In the genomic region with DNA sequence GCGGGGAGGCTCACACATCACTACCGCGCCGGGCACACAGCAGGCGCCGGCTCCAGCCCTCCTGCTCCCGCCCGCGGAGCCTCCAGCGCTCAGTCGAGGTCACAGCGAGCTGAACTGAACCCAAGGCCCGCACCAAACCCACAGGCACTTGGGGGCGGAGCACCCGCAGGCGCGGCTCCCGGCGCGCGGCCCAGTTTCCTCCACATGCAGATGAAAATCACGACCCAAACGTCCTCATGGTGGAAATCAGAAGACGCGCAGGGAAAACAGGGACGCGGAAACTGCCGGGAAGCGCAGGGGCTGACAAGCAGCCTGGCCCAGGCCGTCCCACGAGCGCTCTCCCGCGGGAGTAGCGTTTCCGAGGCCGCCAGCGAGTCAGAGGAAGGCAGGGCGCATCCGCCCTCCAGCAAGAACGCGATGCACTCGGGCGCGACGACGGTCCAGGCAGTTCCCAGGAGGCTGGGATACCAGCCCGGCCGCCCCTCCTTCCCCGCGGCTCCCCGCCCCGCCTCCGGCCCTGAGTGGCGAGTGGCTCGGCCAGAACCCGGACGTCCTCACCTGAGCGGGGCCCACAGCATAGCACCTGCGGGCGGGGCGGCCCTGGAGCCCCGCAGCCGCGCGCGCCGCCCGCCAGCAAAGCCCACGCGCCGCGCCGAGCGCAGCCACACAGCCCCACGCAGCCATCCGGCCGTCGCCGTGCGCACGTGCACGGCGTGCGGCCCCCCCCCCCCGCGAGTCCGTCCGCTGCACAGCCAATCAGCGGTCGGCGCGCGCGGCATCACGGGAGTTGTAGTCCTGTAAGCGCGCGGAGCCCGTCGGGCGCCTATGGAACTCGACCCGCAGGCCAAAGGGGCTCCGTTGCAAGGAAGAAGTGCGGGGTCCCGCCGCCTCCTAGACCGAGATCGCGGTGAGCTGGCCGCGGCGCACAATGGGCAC, we compare ENCODE assay signal across 8 cellular contexts. TPM values are rescaled to one million over a fixed set of nuclear protein-coding genes. Genes with fewer than 3 reads are reported as not detected.
A peak's percentile ranks its signal among the peaks of the same experiment; 100 is the strongest.
DNase-seq lines count a peak whose midpoint lies in the region; ATAC-seq and TF ChIP-seq lines count a peak whose summit lies in the region.

Gene HDHD5, minus strand, starts transcription at position 710 of the 936 bp plus-strand sequence. Its CDS starts 26 bp downstream, at position 684.

- peak within 1 kb of the TSS; percentile 63 for H3K23ac ChIP-seq in IMR-90 (ENCODE audit: low read depth, low read length)

- peak within 1 kb of the TSS; percentile 32 for H2BK120ac ChIP-seq in IMR-90 (ENCODE audit: low read depth, low read length)

- H3K27me3 Mint-ChIP-seq in Calu3 (ENCODE audit: unreplicated experiment): no peaks in the 10 kb centered on the region

- peak within 1 kb of the TSS; percentile 77 for H4K91ac ChIP-seq in IMR-90 (ENCODE audit: insufficient read depth, low read depth, low read length)

- peak within 1 kb of the TSS; percentile 77 for H3K4ac ChIP-seq in IMR-90 (ENCODE audit: low read depth, low read length)

- intact Hi-C loops in Calu3 (cut with micrococcal nuclease; ENCODE audit: unreplicated experiment) (no loop called here), IMR-90 (cut with micrococcal nuclease) (loop anchor here (1.0 to 2.0 kb wide), 2 partner anchors 12 to 74 kb away; partner anchors contain the start of gene IL17RA)

- peak within 1 kb of the TSS; percentile 82 for H3K14ac ChIP-seq in IMR-90 (replicated peaks; ENCODE audit: low read depth, low read length)

- H3K36me3 ChIP-seq in IMR-90 (ENCODE audit: control insufficient read depth, insufficient read depth, low read length) (no peaks in the 10 kb centered on the region), mucosa of rectum (ENCODE audit: control insufficient read depth in 2 of 2, insufficient read depth in 2 of 2, low read length in 2 of 2) (no peaks in the 10 kb centered on the region)

- peak within 1 kb of the TSS; percentile 17 for H3K18ac ChIP-seq in IMR-90 (ENCODE audit: low read depth, low read length)

- H2BK15ac ChIP-seq in IMR-90 (ENCODE audit: low read depth, low read length): no peak within 1 kb of the TSS; the same call in 2 of the 3 replicates

- peak within 1 kb of the TSS; percentile 96 for H3K4me3 Mint-ChIP-seq in Calu3 (ENCODE audit: low read depth, unreplicated experiment)

- H3K27me3 ChIP-seq in IMR-90 (ENCODE audit: control insufficient read depth, insufficient read depth, low read length) (no peaks in the 10 kb centered on the region), mucosa of rectum (ENCODE audit: control insufficient read depth in 2 of 2, insufficient read depth in 2 of 2, low read length in 2 of 2) (no peaks in the 10 kb centered on the region)

- DNase-seq in Calu3: peak; percentile 88
- DNase-seq in IMR-90: peak; percentile 82
- DNase-seq in OCI-M1 (lab: John Stamatoyannopoulos, UW): peak; percentile 51
- DNase-seq in activated T-cell treated with anti-CD3 and anti-CD28 coated beads, Interleukin-2, amount 50 U/mL, for 1 hour: peak; percentile 89
- peak; percentile 43 for DNase-seq in epithelial cell of proximal tubule (ENCODE audit: low read depth)
- DNase-seq in stimulated activated CD8-positive, alpha-beta memory T cell treated with anti-CD3 and anti-CD28 coated beads, Interleukin-4, amount 100 ng/mL, for 24 hours (ENCODE audit: low read depth): peak; percentile 82

- peak within 1 kb of the TSS; percentile 83 for H2BK5ac ChIP-seq in IMR-90 (ENCODE audit: low read depth, low read length, poor library complexity, severe bottlenecking)

- no peak within 1 kb of the TSS; the same call in 1 of the 2 replicates for H2BK20ac ChIP-seq in IMR-90 (ENCODE audit: low read depth, low read length)

- peak within 1 kb of the TSS; percentile 36 for H2AK5ac ChIP-seq in IMR-90 (ENCODE audit: low read depth, low read length)

- peaks cover under 1% of the 10 kb centered on the region; the same call in 1 of the 2 replicates for H4K20me1 ChIP-seq in IMR-90 (ENCODE audit: insufficient read depth, low read length)

- in situ Hi-C loops in IMR-90 (cut with MboI; ENCODE audit: low sequenced_read_pairs): no loop called here

- 2% methylated on average over 58 of the region's 114 CpGs; no CpG with 5 or more reads in 1 of the 2 experiments for WGBS in IMR-90 (ENCODE audit: extremely low coverage in 2 of 2, insufficient read length in 1 of 2), 2 experiments

- H3K27ac Mint-ChIP-seq in Calu3 (ENCODE audit: unreplicated experiment): peak within 1 kb of the TSS; percentile 56

- peaks cover 29% of the 10 kb centered on the region for H3K36me3 Mint-ChIP-seq in Calu3 (ENCODE audit: insufficient read depth, unreplicated experiment)

- H3K9ac ChIP-seq in IMR-90 (ENCODE audit: low read depth, low read length) (peak within 1 kb of the TSS; percentile 82), mucosa of rectum (ENCODE audit: low read depth in 1 of 2, low read length in 2 of 2) (peak within 1 kb of the TSS; percentile 75)

- BruUV-seq in Calu3 (replicated peaks; lab: Mats Ljungman, UMichigan) (no TSS peak), IMR-90 (replicated peaks; lab: Mats Ljungman, UMichigan) (no TSS peak)

- CTCF ChIA-PET in Calu3 (lab: Charles Lee) (interaction anchor here (0.7 to 1.9 kb wide), 3 partner anchors 13 to 343 kb away, joined by 3 to 14 read pairs (median 4); no protein-coding TSS in a partner anchor), IMR-90 (lab: Yijun Ruan, JAX) (interaction anchor here (0.6 to 3.7 kb wide), 2 partner anchors 13 to 347 kb away, joined by 6 to 21 read pairs; no protein-coding TSS in a partner anchor)

- H3K4me1 ChIP-seq in IMR-90 (ENCODE audit: control insufficient read depth, insufficient read depth, low read length) (peaks cover 4% of the 10 kb centered on the region; the same call in 1 of the 2 replicates), mucosa of rectum (ENCODE audit: control insufficient read depth in 2 of 2, insufficient read depth in 2 of 2, low read length in 2 of 2) (peaks cover 4 to 13% of the 10 kb centered on the region in 2 donors)

- H3K9me1 ChIP-seq in IMR-90 (ENCODE audit: insufficient read depth, low read length): no peaks in the 10 kb centered on the region

- peak within 1 kb of the TSS; percentile 93 for H3K4me2 ChIP-seq in IMR-90 (ENCODE audit: low read depth, low read length)

- H3K27ac ChIP-seq in IMR-90 (ENCODE audit: insufficient read depth, low read length): peak within 1 kb of the TSS; percentile 85
- H3K27ac ChIP-seq in mucosa of rectum (ENCODE audit: low read depth in 2 of 2, low read length in 2 of 2): peak within 1 kb of the TSS; percentile 89 to 91

- TF ChIP-seq RAD21 in IMR-90 (IDR thresholded peaks at IDR 0.05; ENCODE audit: low read length): no peak

- H2AK9ac ChIP-seq in IMR-90 (replicated peaks; ENCODE audit: low read depth, low read length, poor library complexity): peak within 1 kb of the TSS; percentile 92

- dilution Hi-C loops in IMR-90 (cut with HindIII; ENCODE audit: low sequenced_read_pairs, unreplicated experiment): no loop called here

- H4K8ac ChIP-seq in IMR-90 (ENCODE audit: low read depth in 2 of 2, low read length in 2 of 2): peak within 1 kb of the TSS; percentile 90 to 91

- no peak for TF ChIP-seq POLR2A in IMR-90 (IDR thresholded peaks at IDR 0.05; ENCODE audit: low read depth, low read length)

- ATAC-seq in GM21526 (IDR thresholded peaks at IDR 0.05; ENCODE audit: low FRiP score, unreplicated experiment): peak; percentile 68
- ATAC-seq in IMR-90 (ENCODE audit: low read depth): peak; percentile 90

- peak within 1 kb of the TSS; percentile 78 for H4K5ac ChIP-seq in IMR-90 (ENCODE audit: low read depth, low read length)

- peak within 1 kb of the TSS; percentile 20 for H3K56ac ChIP-seq in IMR-90 (ENCODE audit: extremely low read depth, insufficient read depth, low read length)

- peaks cover 8% of the 10 kb centered on the region for H3K4me1 Mint-ChIP-seq in Calu3 (ENCODE audit: low read depth, unreplicated experiment)

- POLR2A ChIA-PET in IMR-90 (lab: Charles Lee; ENCODE audit: unreplicated experiment): no interaction called here

- H3K79me1 ChIP-seq in IMR-90 (ENCODE audit: low read depth in 1 of 2, low read length in 2 of 2): peaks cover 16 to 28% of the 10 kb centered on the region in 2 experiments

- H2AFZ ChIP-seq in IMR-90 (replicated peaks; ENCODE audit: low read length, poor library complexity): peak within 1 kb of the TSS; percentile 100

- TF ChIP-seq CTCF in Calu3 (IDR thresholded peaks at IDR 0.05; ENCODE audit: unreplicated experiment) (no peak), IMR-90 (conservative IDR thresholded peaks at IDR 0.05; ENCODE audit: low read depth, low read length) (no peak), epithelial cell of proximal tubule (conservative IDR thresholded peaks at IDR 0.05; ENCODE audit: low read depth, low read length) (no peak)

- H3K9me3 ChIP-seq in IMR-90 (ENCODE audit: control insufficient read depth, insufficient read depth, low read length) (no peaks in the 10 kb centered on the region), mucosa of rectum (ENCODE audit: control insufficient read depth in 2 of 2, low read length in 2 of 2) (no peaks in the 10 kb centered on the region)

- peak within 1 kb of the TSS; percentile 61 for H3K4me3 ChIP-seq in IMR-90 (ENCODE audit: insufficient read depth, low read depth, low read length)
- peak within 1 kb of the TSS; percentile 87 for H3K4me3 ChIP-seq in epithelial cell of proximal tubule (ENCODE audit: low read depth, low read length)
- peak within 1 kb of the TSS; percentile 86 to 88 for H3K4me3 ChIP-seq in mucosa of rectum (ENCODE audit: low read length in 2 of 2)

- H3K9me3 Mint-ChIP-seq in Calu3 (ENCODE audit: low read depth, unreplicated experiment): no peaks in the 10 kb centered on the region

TF ChIP-seq in IMR-90, 13 proteins besides CTCF, POLR2A, EP300 and RAD21 (continues in another document):
- TF ChIP-seq MAZ (IDR thresholded peaks at IDR 0.05; ENCODE audit: borderline replicate concordance, low read depth, low read length) (peak; percentile 78; the same call in 1 of the 2 replicates), USF2 (IDR thresholded peaks at IDR 0.05; ENCODE audit: low read depth, low read length) (peak; percentile 52; the same call in 1 of the 2 replicates), MXI1 (IDR thresholded peaks at IDR 0.05; ENCODE audit: borderline replicate concordance, low read depth, low read length) (peak; percentile 52; the same call in 1 of the 2 replicates), BHLHE40 (IDR thresholded peaks at IDR 0.05; ENCODE audit: low read depth, low read length) (peak; percentile 99)

RNA-seq across cellular contexts. Expression of gene HDHD5, which starts in this region (rescaled TPM):
- total RNA-seq in Calu3 (2022) (44.4 and 48.0 TPM in 2 replicates), IMR-90 (2012; rRNA removed) (31.4 and 31.9 TPM in 2 replicates), epithelial cell of proximal tubule (67.1 and 76.2 TPM in 2 replicates)
- polyA plus RNA-seq in IMR-90 (2012; rRNA removed): 33.5 and 37.5 TPM in 2 replicates
- 44.9 and 60.5 TPM in 2 replicates for polyA plus RNA-seq in IMR-90 (2012; cell fraction: cytosol; rRNA removed)
- 46.5 and 79.9 TPM in 2 replicates for polyA plus RNA-seq in IMR-90 (2012; cell fraction: nucleus; rRNA removed; ENCODE audit: low replicate concordance)

Comparison
In these comparisons a context has a peak if more than half of its experiments do, and no peak if none do; other contexts are left out.
1. Peak in every context shown above with its lines: DNase-seq, ATAC-seq, H3K4me3 ChIP-seq and H3K27ac ChIP-seq.